In the genomic region with DNA sequence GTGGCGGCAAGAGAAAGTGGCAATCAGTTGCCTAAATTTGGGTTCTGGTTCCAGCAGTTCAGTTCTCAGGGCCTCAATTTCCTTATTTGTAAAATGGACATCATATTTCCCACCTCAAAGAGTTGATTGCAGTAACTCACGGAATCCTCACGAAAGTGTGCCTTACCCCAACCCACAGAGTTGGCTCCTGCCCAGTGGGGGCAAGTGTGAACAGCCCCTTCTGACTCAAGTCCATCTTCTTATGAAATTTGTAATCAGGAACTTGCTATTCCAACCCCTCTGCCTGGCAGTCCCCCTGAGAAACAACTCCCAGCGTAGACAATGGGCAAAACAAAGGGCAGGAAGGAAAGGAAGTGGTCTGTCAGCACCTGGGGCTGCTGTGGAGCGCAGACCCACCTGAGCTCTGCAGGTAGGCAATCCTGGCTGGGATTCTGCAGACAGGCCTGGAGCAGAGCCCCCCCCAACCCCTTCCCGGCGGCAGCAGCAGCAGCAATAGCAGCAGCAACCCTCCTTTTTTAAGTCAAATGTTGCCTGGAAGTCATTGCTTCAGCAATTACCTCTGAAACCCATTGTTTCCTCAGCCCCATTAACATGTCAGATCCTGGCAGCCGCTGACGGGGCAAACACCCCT, we compare ENCODE assay signal across 1 cellular context.
TF ChIP-seq lines count a peak whose summit lies in the region.

No MANE protein-coding gene starts in this region.

TF ChIP-seq in GM23338, 12 proteins besides CTCF, POLR2A, EP300 and RAD21 (continued from another document):
- TF ChIP-seq, protein P1, sequence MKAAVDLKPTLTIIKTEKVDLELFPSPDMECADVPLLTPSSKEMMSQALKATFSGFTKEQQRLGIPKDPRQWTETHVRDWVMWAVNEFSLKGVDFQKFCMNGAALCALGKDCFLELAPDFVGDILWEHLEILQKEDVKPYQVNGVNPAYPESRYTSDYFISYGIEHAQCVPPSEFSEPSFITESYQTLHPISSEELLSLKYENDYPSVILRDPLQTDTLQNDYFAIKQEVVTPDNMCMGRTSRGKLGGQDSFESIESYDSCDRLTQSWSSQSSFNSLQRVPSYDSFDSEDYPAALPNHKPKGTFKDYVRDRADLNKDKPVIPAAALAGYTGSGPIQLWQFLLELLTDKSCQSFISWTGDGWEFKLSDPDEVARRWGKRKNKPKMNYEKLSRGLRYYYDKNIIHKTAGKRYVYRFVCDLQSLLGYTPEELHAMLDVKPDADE (IDR thresholded peaks at IDR 0.05) = peak; percentile 78
- TF ChIP-seq, protein P2, sequence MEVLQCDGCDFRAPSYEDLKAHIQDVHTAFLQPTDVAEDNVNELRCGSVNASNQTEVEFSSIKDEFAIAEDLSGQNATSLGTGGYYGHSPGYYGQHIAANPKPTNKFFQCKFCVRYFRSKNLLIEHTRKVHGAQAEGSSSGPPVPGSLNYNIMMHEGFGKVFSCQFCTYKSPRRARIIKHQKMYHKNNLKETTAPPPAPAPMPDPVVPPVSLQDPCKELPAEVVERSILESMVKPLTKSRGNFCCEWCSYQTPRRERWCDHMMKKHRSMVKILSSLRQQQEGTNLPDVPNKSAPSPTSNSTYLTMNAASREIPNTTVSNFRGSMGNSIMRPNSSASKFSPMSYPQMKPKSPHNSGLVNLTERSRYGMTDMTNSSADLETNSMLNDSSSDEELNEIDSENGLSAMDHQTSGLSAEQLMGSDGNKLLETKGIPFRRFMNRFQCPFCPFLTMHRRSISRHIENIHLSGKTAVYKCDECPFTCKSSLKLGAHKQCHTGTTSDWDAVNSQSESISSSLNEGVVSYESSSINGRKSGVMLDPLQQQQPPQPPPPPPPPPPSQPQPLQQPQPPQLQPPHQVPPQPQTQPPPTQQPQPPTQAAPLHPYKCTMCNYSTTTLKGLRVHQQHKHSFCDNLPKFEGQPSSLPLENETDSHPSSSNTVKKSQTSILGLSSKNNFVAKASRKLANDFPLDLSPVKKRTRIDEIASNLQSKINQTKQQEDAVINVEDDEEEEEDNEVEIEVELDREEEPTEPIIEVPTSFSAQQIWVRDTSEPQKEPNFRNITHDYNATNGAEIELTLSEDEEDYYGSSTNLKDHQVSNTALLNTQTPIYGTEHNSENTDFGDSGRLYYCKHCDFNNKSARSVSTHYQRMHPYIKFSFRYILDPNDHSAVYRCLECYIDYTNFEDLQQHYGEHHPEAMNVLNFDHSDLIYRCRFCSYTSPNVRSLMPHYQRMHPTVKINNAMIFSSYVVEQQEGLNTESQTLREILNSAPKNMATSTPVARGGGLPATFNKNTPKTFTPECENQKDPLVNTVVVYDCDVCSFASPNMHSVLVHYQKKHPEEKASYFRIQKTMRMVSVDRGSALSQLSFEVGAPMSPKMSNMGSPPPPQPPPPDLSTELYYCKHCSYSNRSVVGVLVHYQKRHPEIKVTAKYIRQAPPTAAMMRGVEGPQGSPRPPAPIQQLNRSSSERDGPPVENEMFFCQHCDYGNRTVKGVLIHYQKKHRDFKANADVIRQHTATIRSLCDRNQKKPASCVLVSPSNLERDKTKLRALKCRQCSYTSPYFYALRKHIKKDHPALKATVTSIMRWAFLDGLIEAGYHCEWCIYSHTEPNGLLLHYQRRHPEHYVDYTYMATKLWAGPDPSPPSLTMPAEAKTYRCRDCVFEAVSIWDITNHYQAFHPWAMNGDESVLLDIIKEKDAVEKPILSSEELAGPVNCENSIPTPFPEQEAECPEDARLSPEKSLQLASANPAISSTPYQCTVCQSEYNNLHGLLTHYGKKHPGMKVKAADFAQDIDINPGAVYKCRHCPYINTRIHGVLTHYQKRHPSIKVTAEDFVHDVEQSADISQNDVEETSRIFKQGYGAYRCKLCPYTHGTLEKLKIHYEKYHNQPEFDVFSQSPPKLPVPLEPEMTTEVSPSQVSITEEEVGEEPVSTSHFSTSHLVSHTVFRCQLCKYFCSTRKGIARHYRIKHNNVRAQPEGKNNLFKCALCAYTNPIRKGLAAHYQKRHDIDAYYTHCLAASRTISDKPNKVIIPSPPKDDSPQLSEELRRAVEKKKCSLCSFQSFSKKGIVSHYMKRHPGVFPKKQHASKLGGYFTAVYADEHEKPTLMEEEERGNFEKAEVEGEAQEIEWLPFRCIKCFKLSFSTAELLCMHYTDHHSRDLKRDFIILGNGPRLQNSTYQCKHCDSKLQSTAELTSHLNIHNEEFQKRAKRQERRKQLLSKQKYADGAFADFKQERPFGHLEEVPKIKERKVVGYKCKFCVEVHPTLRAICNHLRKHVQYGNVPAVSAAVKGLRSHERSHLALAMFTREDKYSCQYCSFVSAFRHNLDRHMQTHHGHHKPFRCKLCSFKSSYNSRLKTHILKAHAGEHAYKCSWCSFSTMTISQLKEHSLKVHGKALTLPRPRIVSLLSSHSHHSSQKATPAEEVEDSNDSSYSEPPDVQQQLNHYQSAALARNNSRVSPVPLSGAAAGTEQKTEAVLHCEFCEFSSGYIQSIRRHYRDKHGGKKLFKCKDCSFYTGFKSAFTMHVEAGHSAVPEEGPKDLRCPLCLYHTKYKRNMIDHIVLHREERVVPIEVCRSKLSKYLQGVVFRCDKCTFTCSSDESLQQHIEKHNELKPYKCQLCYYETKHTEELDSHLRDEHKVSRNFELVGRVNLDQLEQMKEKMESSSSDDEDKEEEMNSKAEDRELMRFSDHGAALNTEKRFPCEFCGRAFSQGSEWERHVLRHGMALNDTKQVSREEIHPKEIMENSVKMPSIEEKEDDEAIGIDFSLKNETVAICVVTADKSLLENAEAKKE (CRISPR knock-in tag; IDR thresholded peaks at IDR 0.05) = peak; percentile 95
- TF ChIP-seq EZH2 (IDR thresholded peaks at IDR 0.05; ENCODE audit: low read depth, unreplicated experiment) (no peak), CREB1 (CRISPR knock-in tag; IDR thresholded peaks at IDR 0.05; ENCODE audit: low read depth) (0 out of 2 replicates have a peak, but pooled peaks have one; percentile 45), ZNF331 (CRISPR knock-in tag; IDR thresholded peaks at IDR 0.05; ENCODE audit: low read depth) (no peak; the same call in 1 of the 2 replicates), NANOG (IDR thresholded peaks at IDR 0.05; ENCODE audit: borderline replicate concordance) (peak; percentile 69), POLR2AphosphoS5 (IDR thresholded peaks at IDR 0.05; ENCODE audit: low read depth) (peak; percentile 32; the same call in 1 of the 2 replicates), JUNB (IDR thresholded peaks at IDR 0.05; ENCODE audit: unreplicated experiment) (no peak), STAT1 (IDR thresholded peaks at IDR 0.05; ENCODE audit: unreplicated experiment) (no peak), EZH2phosphoT487 (IDR thresholded peaks at IDR 0.05; ENCODE audit: unreplicated experiment) (no peak)
- TF ChIP-seq, protein P3, sequence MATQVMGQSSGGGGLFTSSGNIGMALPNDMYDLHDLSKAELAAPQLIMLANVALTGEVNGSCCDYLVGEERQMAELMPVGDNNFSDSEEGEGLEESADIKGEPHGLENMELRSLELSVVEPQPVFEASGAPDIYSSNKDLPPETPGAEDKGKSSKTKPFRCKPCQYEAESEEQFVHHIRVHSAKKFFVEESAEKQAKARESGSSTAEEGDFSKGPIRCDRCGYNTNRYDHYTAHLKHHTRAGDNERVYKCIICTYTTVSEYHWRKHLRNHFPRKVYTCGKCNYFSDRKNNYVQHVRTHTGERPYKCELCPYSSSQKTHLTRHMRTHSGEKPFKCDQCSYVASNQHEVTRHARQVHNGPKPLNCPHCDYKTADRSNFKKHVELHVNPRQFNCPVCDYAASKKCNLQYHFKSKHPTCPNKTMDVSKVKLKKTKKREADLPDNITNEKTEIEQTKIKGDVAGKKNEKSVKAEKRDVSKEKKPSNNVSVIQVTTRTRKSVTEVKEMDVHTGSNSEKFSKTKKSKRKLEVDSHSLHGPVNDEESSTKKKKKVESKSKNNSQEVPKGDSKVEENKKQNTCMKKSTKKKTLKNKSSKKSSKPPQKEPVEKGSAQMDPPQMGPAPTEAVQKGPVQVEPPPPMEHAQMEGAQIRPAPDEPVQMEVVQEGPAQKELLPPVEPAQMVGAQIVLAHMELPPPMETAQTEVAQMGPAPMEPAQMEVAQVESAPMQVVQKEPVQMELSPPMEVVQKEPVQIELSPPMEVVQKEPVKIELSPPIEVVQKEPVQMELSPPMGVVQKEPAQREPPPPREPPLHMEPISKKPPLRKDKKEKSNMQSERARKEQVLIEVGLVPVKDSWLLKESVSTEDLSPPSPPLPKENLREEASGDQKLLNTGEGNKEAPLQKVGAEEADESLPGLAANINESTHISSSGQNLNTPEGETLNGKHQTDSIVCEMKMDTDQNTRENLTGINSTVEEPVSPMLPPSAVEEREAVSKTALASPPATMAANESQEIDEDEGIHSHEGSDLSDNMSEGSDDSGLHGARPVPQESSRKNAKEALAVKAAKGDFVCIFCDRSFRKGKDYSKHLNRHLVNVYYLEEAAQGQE (IDR thresholded peaks at IDR 0.05; ENCODE audit: unreplicated experiment) = no peak
